ENCODE assay signal across 16 cellular contexts in genomic region chr2:71102981-71103681, GRCh38.
"Had no signal": no experiment of that assay in that cellular context is flagged by ENCODE, and none has a peak within 500 bp of the region (broad histone marks: within the 10 kb centered on the region; RNA-seq: fewer than 3 reads in every experiment).

No MANE protein-coding gene starts in this region.

- DNase-seq: activated CD4-positive, alpha-beta T cell treated with anti-CD3 and anti-CD28 coated beads for 1 hour; activated CD4-positive, alpha-beta T cell treated with anti-CD3 and anti-CD28 coated beads, Interleukin-2, amount 50 U/mL, for 48 hours; activated naive CD4-positive, alpha-beta T cell; central memory CD4-positive, alpha-beta T cell; cortex of kidney; effector memory CD8-positive, alpha-beta T cell; foreskin fibroblast; head of caudate nucleus; left ventricle myocardium superior; stimulated activated CD4-positive, alpha-beta T cell treated with anti-CD3 and anti-CD28 coated beads, Interleukin-4, amount 100 ng/mL, for 24 hours; T-helper 9 cell had no signal

- H3K9ac ChIP-seq: parathyroid adenoma had no signal

- H3K9me3 Mint-ChIP-seq: effector memory CD8-positive, alpha-beta T cell; stimulated activated naive CD8-positive, alpha-beta T cell treated with anti-CD3 and anti-CD28 coated beads, Interleukin-15, Interleukin-2, amounts not matched to agents 100 ng/mL and 50 ng/mL, for 24 hours had no signal

- H3K9me3 ChIP-seq: esophagus muscularis mucosa, thoracic aorta had no signal

- H3K4me3 ChIP-seq: esophagus muscularis mucosa, thoracic aorta had no signal

- H3K4me3 Mint-ChIP-seq: effector memory CD8-positive, alpha-beta T cell; neural crest cell; stimulated activated naive CD8-positive, alpha-beta T cell treated with anti-CD3 and anti-CD28 coated beads, Interleukin-15, Interleukin-2, amounts not matched to agents 100 ng/mL and 50 ng/mL, for 24 hours had no signal

- ATAC-seq: effector memory CD8-positive, alpha-beta T cell; left ventricle myocardium superior had no signal

- H3K27ac Mint-ChIP-seq: effector memory CD8-positive, alpha-beta T cell; stimulated activated naive CD8-positive, alpha-beta T cell treated with anti-CD3 and anti-CD28 coated beads, Interleukin-15, Interleukin-2, amounts not matched to agents 100 ng/mL and 50 ng/mL, for 24 hours had no signal

- H3K27ac ChIP-seq: esophagus muscularis mucosa, parathyroid adenoma, thoracic aorta had no signal

- H3K4me1 ChIP-seq: esophagus muscularis mucosa, parathyroid adenoma had no signal

- H3K27me3 ChIP-seq: esophagus muscularis mucosa had no signal

- H3K36me3 ChIP-seq: thoracic aorta had no signal
